Comparison of ENCODE assay signal across 9 cellular contexts in genomic region chr5:132812123-132812948, GRCh38. TPM values are rescaled to one million over a fixed set of nuclear protein-coding genes. Genes with fewer than 3 reads are reported as not detected.
DNase-seq lines count a peak whose midpoint lies in the region; ATAC-seq lines count a peak whose summit lies in the region.
"Had no signal": no experiment of that assay in that cellular context is flagged by ENCODE, and none has a peak within 500 bp of the region (broad histone marks: within the 10 kb centered on the region; RNA-seq: fewer than 3 reads in every experiment).

No MANE protein-coding gene starts in this region.

- no peak for ATAC-seq in activated CD8-positive, alpha-beta memory T cell treated with anti-CD3 and anti-CD28 coated beads, Interleukin-2, amount 10 ng/mL, durations not matched to agents 7 days and 5 days
- no peak for ATAC-seq in stimulated activated effector memory CD8-positive, alpha-beta T cell treated with anti-CD3 and anti-CD28 coated beads, Interleukin-12 subunit alpha, Interleukin-12 subunit beta, amount 100 ng/mL, for 72 hours
- ATAC-seq in left colon (no peak), HG02678 (IDR thresholded peaks at IDR 0.05; ENCODE audit: unreplicated experiment) (no peak)

- intact Hi-C loops in left colon (cut with DNase I, micrococcal nuclease): no loop called here

- H3K27me3 Mint-ChIP-seq in activated CD8-positive, alpha-beta memory T cell treated with anti-CD3 and anti-CD28 coated beads, Interleukin-2, amount 10 ng/mL, durations not matched to agents 7 days and 5 days: peaks cover 54% of the 10 kb centered on the region

- no peak for DNase-seq in activated CD8-positive, alpha-beta memory T cell treated with anti-CD3 and anti-CD28 coated beads, Interleukin-2, amount 10 ng/mL, durations not matched to agents 7 days and 5 days
- no peak for DNase-seq in activated CD8-positive, alpha-beta memory T cell treated with anti-CD3 and anti-CD28 coated beads, Interleukin-2, amount 50 U/mL, for 48 hours
- DNase-seq in NCI-H524 (lab: John Stamatoyannopoulos, UW) (peak; percentile 70 to 92), cerebellar cortex (ENCODE audit: low spot score) (peak; percentile 65), left colon (no peak)
- DNase-seq in stimulated activated effector memory CD8-positive, alpha-beta T cell treated with anti-CD3 and anti-CD28 coated beads, Interleukin-12 subunit alpha, Interleukin-12 subunit beta, amount 100 ng/mL, for 72 hours (ENCODE audit: low spot score in 2 of 2): no peak
- DNase-seq in stimulated activated naive CD4-positive, alpha-beta T cell (lab: John Stamatoyannopoulos, UW): no peak

- no peaks in the 10 kb centered on the region for H3K9me3 Mint-ChIP-seq in activated CD8-positive, alpha-beta memory T cell treated with anti-CD3 and anti-CD28 coated beads, Interleukin-2, amount 10 ng/mL, durations not matched to agents 7 days and 5 days (ENCODE audit: low read depth)
- H3K9me3 Mint-ChIP-seq in stimulated activated effector memory CD8-positive, alpha-beta T cell treated with anti-CD3 and anti-CD28 coated beads, Interleukin-12 subunit alpha, Interleukin-12 subunit beta, amount 100 ng/mL, for 72 hours: no peaks in the 10 kb centered on the region

- H3K4me1 Mint-ChIP-seq in activated CD8-positive, alpha-beta memory T cell treated with anti-CD3 and anti-CD28 coated beads, Interleukin-2, amount 10 ng/mL, durations not matched to agents 7 days and 5 days: peaks cover 12% of the 10 kb centered on the region
- peaks cover 7% of the 10 kb centered on the region for H3K4me1 Mint-ChIP-seq in stimulated activated effector memory CD8-positive, alpha-beta T cell treated with anti-CD3 and anti-CD28 coated beads, Interleukin-12 subunit alpha, Interleukin-12 subunit beta, amount 100 ng/mL, for 72 hours

- no peak overlapping the region for H3K27ac Mint-ChIP-seq in activated CD8-positive, alpha-beta memory T cell treated with anti-CD3 and anti-CD28 coated beads, Interleukin-2, amount 10 ng/mL, durations not matched to agents 7 days and 5 days
- H3K27ac Mint-ChIP-seq in stimulated activated effector memory CD8-positive, alpha-beta T cell treated with anti-CD3 and anti-CD28 coated beads, Interleukin-12 subunit alpha, Interleukin-12 subunit beta, amount 100 ng/mL, for 72 hours: no peak overlapping the region

- H3K36me3 Mint-ChIP-seq in activated CD8-positive, alpha-beta memory T cell treated with anti-CD3 and anti-CD28 coated beads, Interleukin-2, amount 10 ng/mL, durations not matched to agents 7 days and 5 days: peaks cover 1% of the 10 kb centered on the region
- H3K36me3 Mint-ChIP-seq in stimulated activated effector memory CD8-positive, alpha-beta T cell treated with anti-CD3 and anti-CD28 coated beads, Interleukin-12 subunit alpha, Interleukin-12 subunit beta, amount 100 ng/mL, for 72 hours: no peaks in the 10 kb centered on the region

- peak overlapping the region; percentile 64 for H3K4me3 Mint-ChIP-seq in activated CD8-positive, alpha-beta memory T cell treated with anti-CD3 and anti-CD28 coated beads, Interleukin-2, amount 10 ng/mL, durations not matched to agents 7 days and 5 days
- peak overlapping the region; percentile 61 for H3K4me3 Mint-ChIP-seq in stimulated activated effector memory CD8-positive, alpha-beta T cell treated with anti-CD3 and anti-CD28 coated beads, Interleukin-12 subunit alpha, Interleukin-12 subunit beta, amount 100 ng/mL, for 72 hours

- CTCF ChIA-PET in activated CD8-positive, alpha-beta memory T cell treated with anti-CD3 and anti-CD28 coated beads, Interleukin-2, amount 10 ng/mL, durations not matched to agents 7 days and 5 days (lab: Charles Lee): interaction anchor here (1.1 to 1.8 kb wide), 3 partner anchors 11 to 65 kb away, joined by 3 to 6 read pairs (median 3); partner anchors contain the start of gene CCNI2

RNA-seq across cellular contexts. Expression of gene SOWAHA, which starts 0.8 kb away (rescaled TPM):
- total RNA-seq in activated CD8-positive, alpha-beta memory T cell treated with anti-CD3 and anti-CD28 coated beads, Interleukin-2, amount 10 ng/mL, durations not matched to agents 7 days and 5 days: under 1 TPM in 1 of 2 experiments, not detected in 1; 0.42 TPM
- 10 to 100 TPM; 36.0 to 38.8 TPM for total RNA-seq in left colon
- total RNA-seq: bronchial epithelial cell had no signal

RNA-seq across cellular contexts. Expression of gene SHROOM1, which starts 18.1 kb away (rescaled TPM):
- total RNA-seq in activated CD8-positive, alpha-beta memory T cell treated with anti-CD3 and anti-CD28 coated beads, Interleukin-2, amount 10 ng/mL, durations not matched to agents 7 days and 5 days: 10 to 100 TPM in 1 of 2 experiments, 1 to 10 TPM in 1; 4.4 to 11.5 TPM
- total RNA-seq in left colon: 10 to 100 TPM; 49.4 to 53.4 TPM

RNA-seq across cellular contexts. Expression of gene SEPTIN8, which starts 35.3 kb away (rescaled TPM):
- total RNA-seq in activated CD8-positive, alpha-beta memory T cell treated with anti-CD3 and anti-CD28 coated beads, Interleukin-2, amount 10 ng/mL, durations not matched to agents 7 days and 5 days: 10 to 100 TPM; 43.7 to 57.3 TPM
- 10 to 100 TPM; 58.7 to 59.6 TPM for total RNA-seq in left colon

RNA-seq across cellular contexts. Expression of gene GDF9, which starts 53.9 kb away (rescaled TPM):
- under 1 TPM; 0.26 to 0.67 TPM for total RNA-seq in activated CD8-positive, alpha-beta memory T cell treated with anti-CD3 and anti-CD28 coated beads, Interleukin-2, amount 10 ng/mL, durations not matched to agents 7 days and 5 days
- under 1 TPM; 0.09 to 0.50 TPM for total RNA-seq in left colon

RNA-seq across cellular contexts. Expression of gene UQCRQ, which starts 54.1 kb away (rescaled TPM):
- 100 to 1,000 TPM; 344 to 446 TPM for total RNA-seq in activated CD8-positive, alpha-beta memory T cell treated with anti-CD3 and anti-CD28 coated beads, Interleukin-2, amount 10 ng/mL, durations not matched to agents 7 days and 5 days
- total RNA-seq in left colon: 100 to 1,000 TPM; 769 to 906 TPM

Comparison
In these comparisons a context has a peak if more than half of its experiments do, and no peak if none do; other contexts are left out.
1. DNase-seq: peak in NCI-H524 (2 of 2) and cerebellar cortex (single experiment); none in activated CD8-positive, alpha-beta memory T cell treated with anti-CD3 and anti-CD28 coated beads, Interleukin-2, amount 10 ng/mL, durations not matched to agents 7 days and 5 days (single experiment), activated CD8-positive, alpha-beta memory T cell treated with anti-CD3 and anti-CD28 coated beads, Interleukin-2, amount 50 U/mL, for 48 hours (single experiment), stimulated activated effector memory CD8-positive, alpha-beta T cell treated with anti-CD3 and anti-CD28 coated beads, Interleukin-12 subunit alpha, Interleukin-12 subunit beta, amount 100 ng/mL, for 72 hours (0 of 2), left colon (0 of 2) and stimulated activated naive CD4-positive, alpha-beta T cell (0 of 6).
2. RNA of gene SOWAHA, which starts 0.8 kb away (total RNA-seq): 36.0 to 38.8 TPM in left colon; 0.42 TPM in activated CD8-positive, alpha-beta memory T cell treated with anti-CD3 and anti-CD28 coated beads, Interleukin-2, amount 10 ng/mL, durations not matched to agents 7 days and 5 days; every median in the first group is over 10 times any median in the second.
3. RNA of gene SHROOM1, which starts 18.1 kb away (total RNA-seq): 49.4 to 53.4 TPM in left colon; 4.4 to 11.5 TPM in activated CD8-positive, alpha-beta memory T cell treated with anti-CD3 and anti-CD28 coated beads, Interleukin-2, amount 10 ng/mL, durations not matched to agents 7 days and 5 days; every median in the first group is over 4 times any median in the second.